15 cellular contexts compared by ENCODE assay signal in genomic region chr2:136255127-136255526, GRCh38.
DNase-seq lines count a peak whose midpoint lies in the region; ATAC-seq, FAIRE-seq and TF ChIP-seq lines count a peak whose summit lies in the region.
"Had no signal": no experiment of that assay in that cellular context is flagged by ENCODE, and none has a peak within 500 bp of the region (broad histone marks: within the 10 kb centered on the region; RNA-seq: fewer than 3 reads in every experiment).

No MANE protein-coding gene starts in this region.

- no peaks in the 10 kb centered on the region for H4K20me1 ChIP-seq in HepG2 (ENCODE audit: insufficient read depth, low read length)

- BruUV-seq in HepG2 (replicated peaks; lab: Mats Ljungman, UMichigan), result no TSS peak

- intact Hi-C loops in HepG2 (cut with micrococcal nuclease; ENCODE audit: unreplicated experiment), result no loop called here
- intact Hi-C loops in right lobe of liver (cut with DNase I), result no loop called here

- ATAC-seq in HepG2 (no peak), right lobe of liver (no peak), HG03354 (IDR thresholded peaks at IDR 0.05; ENCODE audit: poor library complexity, severe bottlenecking, unreplicated experiment) (peak; percentile 2), HG02610 (IDR thresholded peaks at IDR 0.05; ENCODE audit: unreplicated experiment) (no peak), GM21528 (IDR thresholded peaks at IDR 0.05; ENCODE audit: low FRiP score, unreplicated experiment) (no peak)
- no peak for ATAC-seq in activated T-helper 17 cell treated with anti-CD3 and anti-CD28 coated beads, Interleukin-2, amount 50 U/mL, for 72 hours (replicated peaks)
- ATAC-seq in stimulated activated memory B cell treated with anti-CD40 and anti-IgM and Interleukin-4, amounts not matched to agents 10 μg/mL and 1 μg/mL and 100 μg/mL, for 72 hours, result peak; percentile 57
- no peak for ATAC-seq in effector memory CD8-positive, alpha-beta T cell (replicated peaks)

- H3K27ac Mint-ChIP-seq in activated T-helper 17 cell treated with anti-CD3 and anti-CD28 coated beads, Interleukin-2, amount 50 U/mL, for 72 hours, result peak overlapping the region; percentile 62
- peak overlapping the region; percentile 90 for H3K27ac Mint-ChIP-seq in stimulated activated memory B cell treated with anti-CD40 and anti-IgM and Interleukin-4, amounts not matched to agents 10 μg/mL and 1 μg/mL and 100 μg/mL, for 72 hours
- peak overlapping the region in 1 of 2 donors; percentile 52 for H3K27ac Mint-ChIP-seq in effector memory CD8-positive, alpha-beta T cell
- H3K27ac Mint-ChIP-seq: H9 had no signal

- POLR2A ChIA-PET in HepG2 (lab: Yijun Ruan, JAX), result no interaction called here

- no peak overlapping the region for H2AFZ ChIP-seq in HepG2 (ENCODE audit: low read length)

- FAIRE-seq in HepG2 (lab: Jason Lieb, UNC), result peak; percentile 30

- no peak for DNase-seq in HepG2 (ENCODE audit: low spot score)
- no peak for DNase-seq in right lobe of liver
- DNase-seq in effector memory CD8-positive, alpha-beta T cell, result no peak
- DNase-seq: DMS 273 treated with DMSO at 0.1 percent for 48 hours, H9, NCI-H1694, NCI-H446, Peyer's patch, Right ventricle myocardium superior, SK-N-SH had no signal

- H3K27ac ChIP-seq in HepG2 (ENCODE audit: extremely low read length, insufficient read depth, low read length), result no peak overlapping the region
- no peak overlapping the region for H3K27ac ChIP-seq in right lobe of liver

- TF ChIP-seq POLR2A in HepG2 (IDR thresholded peaks at IDR 0.05; ENCODE audit: insufficient read depth in 1 of 2, low read depth in 2 of 2, low read length in 2 of 2) (no peak), right lobe of liver (IDR thresholded peaks at IDR 0.05) (no peak)

- no peaks in the 10 kb centered on the region for H3K36me3 Mint-ChIP-seq in activated T-helper 17 cell treated with anti-CD3 and anti-CD28 coated beads, Interleukin-2, amount 50 U/mL, for 72 hours (ENCODE audit: low read depth)
- no peaks in the 10 kb centered on the region for H3K36me3 Mint-ChIP-seq in stimulated activated memory B cell treated with anti-CD40 and anti-IgM and Interleukin-4, amounts not matched to agents 10 μg/mL and 1 μg/mL and 100 μg/mL, for 72 hours
- no peaks in the 10 kb centered on the region for H3K36me3 Mint-ChIP-seq in effector memory CD8-positive, alpha-beta T cell (ENCODE audit: insufficient read depth)

- H3K4me3 ChIP-seq in HepG2 (replicated peaks in 1 of 3; ENCODE audit: insufficient read depth in 1 of 3, low read depth in 2 of 3, low read length in 3 of 3), result no peak overlapping the region
- H3K4me3 ChIP-seq in right lobe of liver, result no peak overlapping the region
- H3K4me3 ChIP-seq: Peyer's patch had no signal

- no peaks in the 10 kb centered on the region for H3K36me3 ChIP-seq in HepG2 (replicated peaks in 1 of 2; ENCODE audit: control insufficient read depth in 1 of 2, insufficient read depth in 2 of 2, low read length in 2 of 2)
- no peaks in the 10 kb centered on the region for H3K36me3 ChIP-seq in right lobe of liver
- H3K36me3 ChIP-seq: Peyer's patch had no signal

- H3K27me3 Mint-ChIP-seq in activated T-helper 17 cell treated with anti-CD3 and anti-CD28 coated beads, Interleukin-2, amount 50 U/mL, for 72 hours, result no peaks in the 10 kb centered on the region
- H3K27me3 Mint-ChIP-seq in stimulated activated memory B cell treated with anti-CD40 and anti-IgM and Interleukin-4, amounts not matched to agents 10 μg/mL and 1 μg/mL and 100 μg/mL, for 72 hours, result no peaks in the 10 kb centered on the region
- H3K27me3 Mint-ChIP-seq in effector memory CD8-positive, alpha-beta T cell, result no peaks in the 10 kb centered on the region

- no peaks in the 10 kb centered on the region for H3K9me3 Mint-ChIP-seq in activated T-helper 17 cell treated with anti-CD3 and anti-CD28 coated beads, Interleukin-2, amount 50 U/mL, for 72 hours
- no peaks in the 10 kb centered on the region for H3K9me3 Mint-ChIP-seq in stimulated activated memory B cell treated with anti-CD40 and anti-IgM and Interleukin-4, amounts not matched to agents 10 μg/mL and 1 μg/mL and 100 μg/mL, for 72 hours
- H3K9me3 Mint-ChIP-seq in effector memory CD8-positive, alpha-beta T cell, result no peaks in the 10 kb centered on the region
- H3K9me3 Mint-ChIP-seq: H9 had no signal

- WGBS in HepG2 (ENCODE audit: low lambda C conversion rate), result 10% methylated on average over 3 of the region's 3 CpGs
- WGBS in right lobe of liver (ENCODE audit: insufficient coverage, low coverage, low lambda C conversion rate, missing lambda C conversion rate), result 51% methylated on average over 3 of the region's 3 CpGs

- H3K9me3 ChIP-seq in HepG2 (ENCODE audit: low read length) (no peaks in the 10 kb centered on the region), right lobe of liver (no peaks in the 10 kb centered on the region)
- H3K9me3 ChIP-seq: Peyer's patch, SK-N-SH had no signal

- H3K27me3 ChIP-seq in HepG2 (ENCODE audit: control insufficient read depth in 1 of 2, insufficient read depth in 2 of 2, low read length in 2 of 2) (peaks cover 1 to 5% of the 10 kb centered on the region in 2 experiments; a peak in 2 of 5 replicates), right lobe of liver (no peaks in the 10 kb centered on the region)
- H3K27me3 ChIP-seq: Peyer's patch had no signal

- no peaks in the 10 kb centered on the region for H3K4me1 Mint-ChIP-seq in activated T-helper 17 cell treated with anti-CD3 and anti-CD28 coated beads, Interleukin-2, amount 50 U/mL, for 72 hours
- peaks cover 89% of the 10 kb centered on the region for H3K4me1 Mint-ChIP-seq in stimulated activated memory B cell treated with anti-CD40 and anti-IgM and Interleukin-4, amounts not matched to agents 10 μg/mL and 1 μg/mL and 100 μg/mL, for 72 hours
- peaks cover 16 to 19% of the 10 kb centered on the region in 2 donors for H3K4me1 Mint-ChIP-seq in effector memory CD8-positive, alpha-beta T cell (ENCODE audit: low read depth in 2 of 2)
- H3K4me1 Mint-ChIP-seq: H9 had no signal

- TF ChIP-seq RAD21 in HepG2 (CRISPR knock-in tag; IDR thresholded peaks at IDR 0.05), result no peak

- CTCF ChIA-PET in HepG2 (lab: Yijun Ruan, JAX; ENCODE audit: low intra/inter-chr PET ratio, low total read pairs), result no interaction called here

- H3K79me2 ChIP-seq in HepG2 (ENCODE audit: insufficient read depth, low read length), result no peaks in the 10 kb centered on the region

- no peak for TF ChIP-seq CTCF in HepG2 (CRISPR knock-in tag; IDR thresholded peaks at IDR 0.05)
- no peak for TF ChIP-seq CTCF in right lobe of liver (IDR thresholded peaks at IDR 0.05)

- no peak overlapping the region for H3K4me2 ChIP-seq in HepG2 (ENCODE audit: low read depth, low read length)
- H3K4me2 ChIP-seq: SK-N-SH had no signal

- no peak overlapping the region for H3K9ac ChIP-seq in HepG2 (ENCODE audit: insufficient read depth, low read depth, low read length)
- H3K9ac ChIP-seq: SK-N-SH had no signal

- TF ChIP-seq EP300 in HepG2 (IDR thresholded peaks at IDR 0.05; ENCODE audit: low read depth in 2 of 2, low read length in 2 of 2), result no peak
- TF ChIP-seq EP300 in HepG2 (CRISPR knock-in tag; IDR thresholded peaks at IDR 0.05; ENCODE audit: borderline replicate concordance), result no peak

- H3K4me3 Mint-ChIP-seq in activated T-helper 17 cell treated with anti-CD3 and anti-CD28 coated beads, Interleukin-2, amount 50 U/mL, for 72 hours, result no peak overlapping the region
- H3K4me3 Mint-ChIP-seq in stimulated activated memory B cell treated with anti-CD40 and anti-IgM and Interleukin-4, amounts not matched to agents 10 μg/mL and 1 μg/mL and 100 μg/mL, for 72 hours, result no peak overlapping the region
- no peak overlapping the region for H3K4me3 Mint-ChIP-seq in effector memory CD8-positive, alpha-beta T cell
- H3K4me3 Mint-ChIP-seq: H9 had no signal

- H3K4me1 ChIP-seq in HepG2 (ENCODE audit: insufficient read depth, low read length) (0 out of 2 replicates have a peak, but pooled peaks cover 9% of the 10 kb centered on the region), right lobe of liver (no peaks in the 10 kb centered on the region)

- in situ Hi-C loops in HepG2 (cut with HindIII; ENCODE audit: extremely low pct_ligation_motif_present, low pct_unique_long_range_greater_than_20kb), result no loop called here

TF ChIP-seq in HepG2, 621 proteins besides CTCF, POLR2A, EP300 and RAD21 (continues in another document):
- TF ChIP-seq PCBP1 (IDR thresholded peaks at IDR 0.05; ENCODE audit: borderline replicate concordance, low read depth, low read length) (no peak), CCDC6 (CRISPR knock-in tag; IDR thresholded peaks at IDR 0.05) (no peak), ZNF205 (CRISPR knock-in tag; IDR thresholded peaks at IDR 0.05) (no peak), AGO1 (IDR thresholded peaks at IDR 0.05; ENCODE audit: low read depth, low read length, poor library complexity, severe bottlenecking) (no peak), SAFB2 (CRISPR knock-in tag; IDR thresholded peaks at IDR 0.05; ENCODE audit: borderline replicate concordance, low read depth) (no peak), NCOA5 (CRISPR knock-in tag; IDR thresholded peaks at IDR 0.05) (no peak), ZMYM4 (CRISPR knock-in tag; IDR thresholded peaks at IDR 0.05) (no peak)

Comparison
In these comparisons a context has a peak if more than half of its experiments do, and no peak if none do; other contexts are left out.
1. ATAC-seq: peak in HG03354 (single experiment) and stimulated activated memory B cell treated with anti-CD40 and anti-IgM and Interleukin-4, amounts not matched to agents 10 μg/mL and 1 μg/mL and 100 μg/mL, for 72 hours (single experiment); none in HepG2 (single experiment), right lobe of liver (0 of 4), activated T-helper 17 cell treated with anti-CD3 and anti-CD28 coated beads, Interleukin-2, amount 50 U/mL, for 72 hours (single experiment), HG02610 (single experiment), GM21528 (single experiment) and effector memory CD8-positive, alpha-beta T cell (single experiment).